Comparison of ENCODE assay signal across 1 cellular context in genomic region chr7:33886100-33886623, GRCh38.
TF ChIP-seq lines count a peak whose summit lies in the region.

No MANE protein-coding gene starts in this region.

TF ChIP-seq in GM23338, 12 proteins besides CTCF, POLR2A, EP300 and RAD21 (continued from another document):
- TF ChIP-seq REST (IDR thresholded peaks at IDR 0.05; ENCODE audit: unreplicated experiment), result no peak
TF ChIP-seq in GM23338: peak in this region for 2.
